9 cellular contexts compared by ENCODE assay signal in genomic region chr6:72624557-72625160, GRCh38. TPM values are rescaled to one million over a fixed set of nuclear protein-coding genes. Genes with fewer than 3 reads are reported as not detected.
DNase-seq lines count a peak whose midpoint lies in the region; ATAC-seq and TF ChIP-seq lines count a peak whose summit lies in the region.
"Had no signal": no experiment of that assay in that cellular context is flagged by ENCODE, and none has a peak within 500 bp of the region (broad histone marks: within the 10 kb centered on the region; RNA-seq: fewer than 3 reads in every experiment).

No MANE protein-coding gene starts in this region.

- no peak overlapping the region for H3K27ac Mint-ChIP-seq in stimulated activated naive CD8-positive, alpha-beta T cell treated with anti-CD3 and anti-CD28 coated beads, Interleukin-15, Interleukin-2, amounts not matched to agents 100 ng/mL and 50 ng/mL, for 24 hours
- no peak overlapping the region for H3K27ac Mint-ChIP-seq in nephron progenitor cell

- peak overlapping the region; percentile 95 for H3K4me2 ChIP-seq in mammary epithelial cell (ENCODE audit: insufficient read depth, low read depth, low read length)

- H2AFZ ChIP-seq in mammary epithelial cell (ENCODE audit: low read depth, low read length), result no peak overlapping the region

- TSS peak; percentile 6 for BruUV-seq in mammary epithelial cell (replicated peaks; lab: Mats Ljungman, UMichigan)

- H3K27me3 ChIP-seq in mammary epithelial cell (ENCODE audit: insufficient read depth, low read length), result no peaks in the 10 kb centered on the region

- no peak overlapping the region for H3K9ac ChIP-seq in mammary epithelial cell (ENCODE audit: insufficient read depth, low read length)

- WGBS in mammary epithelial cell (ENCODE audit: low coverage, missing lambda C conversion rate), result 77% methylated on average over 3 of the region's 3 CpGs

- H3K36me3 Mint-ChIP-seq in stimulated activated naive CD8-positive, alpha-beta T cell treated with anti-CD3 and anti-CD28 coated beads, Interleukin-15, Interleukin-2, amounts not matched to agents 100 ng/mL and 50 ng/mL, for 24 hours (ENCODE audit: low read depth), result peaks cover 37% of the 10 kb centered on the region
- no peaks in the 10 kb centered on the region for H3K36me3 Mint-ChIP-seq in nephron progenitor cell (ENCODE audit: low read depth)

- TF ChIP-seq CTCF in mammary epithelial cell (conservative IDR thresholded peaks at IDR 0.05 in 1 of 2, IDR thresholded peaks at IDR 0.05 in 1 of 2; ENCODE audit: extremely low read depth in 1 of 2, insufficient read depth in 1 of 2, low read depth in 1 of 2, low read length in 2 of 2) (peak; percentile 79 to 92), nephron progenitor cell (IDR thresholded peaks at IDR 0.05) (peak; percentile 66)

- no peaks in the 10 kb centered on the region for H3K36me3 ChIP-seq in mammary epithelial cell (ENCODE audit: insufficient read depth, low read length)

- no peaks in the 10 kb centered on the region for H4K20me1 ChIP-seq in mammary epithelial cell (ENCODE audit: insufficient read depth, low read length)

- peaks cover 65% of the 10 kb centered on the region for H3K4me1 Mint-ChIP-seq in stimulated activated naive CD8-positive, alpha-beta T cell treated with anti-CD3 and anti-CD28 coated beads, Interleukin-15, Interleukin-2, amounts not matched to agents 100 ng/mL and 50 ng/mL, for 24 hours (ENCODE audit: low read depth)
- peaks cover 29% of the 10 kb centered on the region for H3K4me1 Mint-ChIP-seq in nephron progenitor cell

- peak overlapping the region; percentile 91 for H3K4me3 Mint-ChIP-seq in stimulated activated naive CD8-positive, alpha-beta T cell treated with anti-CD3 and anti-CD28 coated beads, Interleukin-15, Interleukin-2, amounts not matched to agents 100 ng/mL and 50 ng/mL, for 24 hours
- H3K4me3 Mint-ChIP-seq in nephron progenitor cell, result no peak overlapping the region
- H3K4me3 Mint-ChIP-seq: central memory CD8-positive, alpha-beta T cell had no signal

- CTCF ChIA-PET in mammary epithelial cell (lab: Charles Lee; ENCODE audit: low non-redundant PET), result interaction anchor here (0.7 kb wide), 1 partner anchor 1030 kb away, joined by 3 read pairs; no protein-coding TSS in a partner anchor

- no peaks in the 10 kb centered on the region for H3K27me3 Mint-ChIP-seq in stimulated activated naive CD8-positive, alpha-beta T cell treated with anti-CD3 and anti-CD28 coated beads, Interleukin-15, Interleukin-2, amounts not matched to agents 100 ng/mL and 50 ng/mL, for 24 hours
- peaks cover 34% of the 10 kb centered on the region for H3K27me3 Mint-ChIP-seq in nephron progenitor cell (ENCODE audit: low read depth, poor library complexity)
- H3K27me3 Mint-ChIP-seq: central memory CD8-positive, alpha-beta T cell had no signal

- H3K4me1 ChIP-seq in mammary epithelial cell (ENCODE audit: insufficient read depth, low read length), result peaks cover 21% of the 10 kb centered on the region

- DNase-seq in stimulated activated naive CD8-positive, alpha-beta T cell treated with anti-CD3 and anti-CD28 coated beads, Interleukin-15, Interleukin-2, amounts not matched to agents 100 U/mL and 50 U/mL, for 24 hours, result no peak
- DNase-seq in NCI-H524 treated with DMSO at 0.1 percent for 48 hours (lab: John Stamatoyannopoulos, UW) (peak; percentile 53), mammary epithelial cell (peak; percentile 19), nephron progenitor cell (peak; percentile 5), middle frontal gyrus (ENCODE audit: extremely low spot score, low spot score) (no peak)

- no peak overlapping the region for H3K27ac ChIP-seq in mammary epithelial cell (ENCODE audit: insufficient read depth, low read depth, low read length)

- in situ Hi-C loops in mammary epithelial cell (cut with MboI; ENCODE audit: low sequenced_read_pairs in 2 of 2), result loop anchor here in 1 of 2 donors (10.0 kb wide), 1 partner anchor 500 kb away; no protein-coding TSS in a partner anchor

- H3K4me3 ChIP-seq in mammary epithelial cell (replicated peaks in 1 of 3; ENCODE audit: insufficient read depth in 1 of 3, low read depth in 2 of 3, low read length in 3 of 3), result no peak overlapping the region

- intact Hi-C loops in mammary epithelial cell (cut with micrococcal nuclease), result loop anchor here (5.0 to 10.0 kb wide), 5 partner anchors 123 to 703 kb away; no protein-coding TSS in a partner anchor

- no peaks in the 10 kb centered on the region for H3K9me3 Mint-ChIP-seq in stimulated activated naive CD8-positive, alpha-beta T cell treated with anti-CD3 and anti-CD28 coated beads, Interleukin-15, Interleukin-2, amounts not matched to agents 100 ng/mL and 50 ng/mL, for 24 hours
- no peaks in the 10 kb centered on the region for H3K9me3 Mint-ChIP-seq in nephron progenitor cell
- H3K9me3 Mint-ChIP-seq: central memory CD8-positive, alpha-beta T cell had no signal

- no peaks in the 10 kb centered on the region for H3K9me3 ChIP-seq in mammary epithelial cell (replicated peaks; ENCODE audit: insufficient read depth, low read length)

- no peak for ATAC-seq in stimulated activated naive CD8-positive, alpha-beta T cell treated with anti-CD3 and anti-CD28 coated beads, Interleukin-15, Interleukin-2, amounts not matched to agents 100 U/mL and 50 U/mL, for 24 hours
- ATAC-seq in HG03432 (IDR thresholded peaks at IDR 0.05; ENCODE audit: unreplicated experiment), result no peak
- ATAC-seq in GM18868 (IDR thresholded peaks at IDR 0.05; ENCODE audit: unreplicated experiment), result no peak

- peaks cover 74% of the 10 kb centered on the region for H3K79me2 ChIP-seq in mammary epithelial cell (ENCODE audit: insufficient read depth, low read length)

- dilution Hi-C loops in mammary epithelial cell (cut with HindIII; ENCODE audit: low sequenced_read_pairs), result loop anchor here (5.0 kb wide), 1 partner anchor 503 kb away; no protein-coding TSS in a partner anchor

RNA-seq across cellular contexts. Expression of gene KCNQ5, which starts 2.8 kb away (rescaled TPM):
- total RNA-seq in mammary epithelial cell, result 10 to 100 TPM; 10.5 to 11.8 TPM
- polyA plus RNA-seq in mammary epithelial cell, result 4.0 TPM
- polyA minus RNA-seq in mammary epithelial cell, result 7.6 TPM

Comparison
In these comparisons a context has a peak if more than half of its experiments do, and no peak if none do; other contexts are left out.
1. DNase-seq: peak in NCI-H524 treated with DMSO at 0.1 percent for 48 hours (single experiment), mammary epithelial cell (single experiment) and nephron progenitor cell (single experiment); none in stimulated activated naive CD8-positive, alpha-beta T cell treated with anti-CD3 and anti-CD28 coated beads, Interleukin-15, Interleukin-2, amounts not matched to agents 100 U/mL and 50 U/mL, for 24 hours (single experiment) and middle frontal gyrus (single experiment).